In genomic region chrX:7596822-7597221, GRCh38 we compare ENCODE assay signal across 30 cellular contexts.
"Had no signal": no experiment of that assay in that cellular context is flagged by ENCODE, and none has a peak within 500 bp of the region (broad histone marks: within the 10 kb centered on the region; RNA-seq: fewer than 3 reads in every experiment).

No MANE protein-coding gene starts in this region.

- H3K27me3 ChIP-seq: left lung, neural progenitor cell, neutrophil, right atrium auricular region, stomach, testis, thyroid gland, transverse colon, upper lobe of left lung, vagina had no signal

- H3K4me3 ChIP-seq: left lung, lower lobe of right lung, neural progenitor cell, right atrium auricular region, skin epidermis, stomach, testis, thyroid gland, transverse colon, upper lobe of left lung, vagina had no signal

- ATAC-seq: left colon; left lung; lower lobe of right lung; natural killer cell; sciatic nerve; stimulated activated naive B cell treated with anti-CD40 and anti-IgM and Interleukin-4, amounts not matched to agents 10 μg/mL and 1 μg/mL and 100 μg/mL, for 72 hours; stimulated activated naive CD8-positive, alpha-beta T cell treated with anti-CD3 and anti-CD28 coated beads, Interleukin-15, Interleukin-2, amounts not matched to agents 100 U/mL and 50 U/mL, for 24 hours had no signal

- H3K9ac ChIP-seq: neural progenitor cell, parathyroid adenoma had no signal

- H3K27ac ChIP-seq: left lung, lower lobe of right lung, neural progenitor cell, neutrophil, parathyroid adenoma, right atrium auricular region, skin epidermis, stomach, testis, thyroid gland, transverse colon, upper lobe of left lung, vagina had no signal

- H3K4me2 ChIP-seq: neural progenitor cell had no signal

- H3K9me3 ChIP-seq: lower lobe of right lung, neutrophil, testis, thyroid gland, transverse colon, upper lobe of left lung, vagina had no signal

- H3K4me1 ChIP-seq: left lung, lower lobe of right lung, neural progenitor cell, parathyroid adenoma, right atrium auricular region, stomach, testis, thyroid gland, transverse colon, upper lobe of left lung, vagina had no signal

- H3K79me2 ChIP-seq: parathyroid adenoma had no signal

- H2AFZ ChIP-seq: neural progenitor cell, parathyroid adenoma had no signal

- H3K36me3 ChIP-seq: left lung, lower lobe of right lung, neural progenitor cell, neutrophil, right atrium auricular region, stomach, thyroid gland, transverse colon, upper lobe of left lung, vagina had no signal

- DNase-seq: hypothalamus; immature natural killer cell; kidney; left colon; left lung; lower lobe of right lung; mammary epithelial cell; mesenchymal stem cell; naive B cell; natural killer cell; nephron progenitor cell; occipital lobe; stimulated activated CD4-positive, alpha-beta T cell treated with anti-CD3 and anti-CD28 coated beads, Interleukin-12 subunit alpha, Interleukin-12 subunit beta, amount 100 ng/mL, for 4 hours; stimulated activated CD4-positive, alpha-beta T cell treated with anti-CD3 and anti-CD28 coated beads, Interleukin-15, amount 100 ng/mL, for 24 hours; stimulated activated CD4-positive, alpha-beta T cell treated with anti-CD3 and anti-CD28 coated beads, Interleukin-2, amount 100 ng/mL, for 24 hours; stimulated activated CD4-positive, alpha-beta T cell treated with anti-CD3 and anti-CD28 coated beads, Interleukin-4, amount 100 ng/mL, for 1 hour; stimulated activated naive B cell treated with anti-CD40 and anti-IgM and Interleukin-4, amounts not matched to agents 10 μg/mL and 1 μg/mL and 100 μg/mL, for 72 hours; stimulated activated naive CD8-positive, alpha-beta T cell treated with anti-CD3 and anti-CD28 coated beads, Interleukin-15, Interleukin-2, amounts not matched to agents 100 U/mL and 50 U/mL, for 24 hours; stomach; testis; thyroid gland; transverse colon; upper lobe of left lung had no signal
